Comparison of ENCODE assay signal across 30 cellular contexts in genomic region chr15:27771892-27772291, GRCh38.
"Had no signal": no experiment of that assay in that cellular context is flagged by ENCODE, and none has a peak within 500 bp of the region (broad histone marks: within the 10 kb centered on the region; RNA-seq: fewer than 3 reads in every experiment).

No MANE protein-coding gene starts in this region.

- H3K27me3 ChIP-seq: neural progenitor cell, ovary, spleen, suprapubic skin, testis, tibial artery, transverse colon, upper lobe of left lung, vagina had no signal

- H3K27ac ChIP-seq: neural progenitor cell, ovary, parathyroid adenoma, psoas muscle, skin epidermis, spleen, suprapubic skin, testis, tibial artery, transverse colon, upper lobe of left lung, vagina had no signal

- DNase-seq: naive thymus-derived CD4-positive, alpha-beta T cell; natural killer cell; occipital lobe; ovary; posterior cingulate gyrus; psoas muscle; right cardiac atrium; spleen; stimulated activated CD4-positive, alpha-beta T cell treated with anti-CD3 and anti-CD28 coated beads, Interleukin-12 subunit alpha, Interleukin-12 subunit beta, amount 100 ng/mL, for 4 hours; stimulated activated CD4-positive, alpha-beta T cell treated with anti-CD3 and anti-CD28 coated beads, Interleukin-1b, Interleukin-23, amount 100 ng/mL, for 48 hours; stimulated activated CD4-positive, alpha-beta T cell treated with anti-CD3 and anti-CD28 coated beads, Interleukin-4, amount 100 ng/mL, for 1 hour; stimulated activated CD4-positive, alpha-beta T cell treated with anti-CD3 and anti-CD28 coated beads, Interleukin-4, amount 100 ng/mL, for 4 hours; stimulated activated CD8-positive, alpha-beta memory T cell treated with anti-CD3 and anti-CD28 coated beads, Interleukin-4, amount 100 ng/mL, for 48 hours; stimulated activated naive CD4-positive, alpha-beta T cell; stimulated activated naive CD8-positive, alpha-beta T cell treated with anti-CD3 and anti-CD28 coated beads, Interleukin-15, amount 100 ng/mL, for 72 hours; stimulated activated naive CD8-positive, alpha-beta T cell treated with anti-CD3 and anti-CD28 coated beads, Interleukin-15, Interleukin-2, amounts not matched to agents 100 U/mL and 50 U/mL, for 24 hours; substantia nigra; testis; tibial artery; transverse colon had no signal

- H3K4me2 ChIP-seq: neural progenitor cell, smooth muscle cell had no signal

- H3K79me2 ChIP-seq: parathyroid adenoma had no signal

- FAIRE-seq: urothelium cell line had no signal

- H3K4me1 ChIP-seq: neural progenitor cell, parathyroid adenoma, psoas muscle, spleen, suprapubic skin, testis, tibial artery, transverse colon, upper lobe of left lung, vagina had no signal

- H3K4me3 ChIP-seq: neural progenitor cell, ovary, psoas muscle, skin epidermis, smooth muscle cell, spleen, suprapubic skin, tibial artery, transverse colon, upper lobe of left lung, vagina had no signal

- H3K9ac ChIP-seq: neural progenitor cell, parathyroid adenoma had no signal

- ATAC-seq: naive thymus-derived CD4-positive, alpha-beta T cell; natural killer cell; psoas muscle; right cardiac atrium; sciatic nerve; stimulated activated memory B cell treated with anti-CD40 and anti-IgM and Interleukin-4, amounts not matched to agents 10 μg/mL and 1 μg/mL and 100 μg/mL, for 72 hours; stimulated activated naive CD8-positive, alpha-beta T cell treated with anti-CD3 and anti-CD28 coated beads, Interleukin-15, amount 100 ng/mL, for 72 hours; stimulated activated naive CD8-positive, alpha-beta T cell treated with anti-CD3 and anti-CD28 coated beads, Interleukin-15, Interleukin-2, amounts not matched to agents 100 U/mL and 50 U/mL, for 24 hours had no signal

- H3K36me3 ChIP-seq: neural progenitor cell, ovary, spleen, suprapubic skin, tibial artery, transverse colon, upper lobe of left lung, vagina had no signal

- H2AFZ ChIP-seq: neural progenitor cell, parathyroid adenoma had no signal

- H3K9me3 ChIP-seq: psoas muscle, suprapubic skin, testis, tibial artery, vagina had no signal
